Comparison of ENCODE assay signal across 1 cellular context in the genomic region with DNA sequence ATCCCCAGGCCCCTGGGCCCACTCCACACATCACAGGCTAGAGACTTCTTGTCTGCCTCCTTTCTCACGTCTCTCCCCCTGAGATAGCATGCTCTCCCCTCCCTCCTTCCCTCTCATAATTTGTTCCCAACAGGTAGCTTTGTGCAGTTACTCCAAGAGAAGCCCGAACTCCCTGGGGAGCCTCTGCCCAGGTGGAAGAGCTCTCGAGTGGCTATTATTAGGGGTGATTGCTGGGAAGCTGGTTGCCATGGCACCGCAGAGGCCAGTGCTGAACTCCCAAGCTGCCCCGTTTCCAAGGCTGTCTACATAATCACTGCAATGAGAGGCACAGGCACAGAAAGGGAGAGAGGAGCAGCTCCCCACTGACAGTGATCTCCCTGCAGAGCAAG.
TF ChIP-seq lines count a peak whose summit lies in the region.

No MANE protein-coding gene starts in this region.

TF ChIP-seq in GM23338, 12 proteins besides CTCF, POLR2A, EP300 and RAD21 (continued from another document):
- no peak for TF ChIP-seq REST (IDR thresholded peaks at IDR 0.05; ENCODE audit: unreplicated experiment)
